In the genomic region with DNA sequence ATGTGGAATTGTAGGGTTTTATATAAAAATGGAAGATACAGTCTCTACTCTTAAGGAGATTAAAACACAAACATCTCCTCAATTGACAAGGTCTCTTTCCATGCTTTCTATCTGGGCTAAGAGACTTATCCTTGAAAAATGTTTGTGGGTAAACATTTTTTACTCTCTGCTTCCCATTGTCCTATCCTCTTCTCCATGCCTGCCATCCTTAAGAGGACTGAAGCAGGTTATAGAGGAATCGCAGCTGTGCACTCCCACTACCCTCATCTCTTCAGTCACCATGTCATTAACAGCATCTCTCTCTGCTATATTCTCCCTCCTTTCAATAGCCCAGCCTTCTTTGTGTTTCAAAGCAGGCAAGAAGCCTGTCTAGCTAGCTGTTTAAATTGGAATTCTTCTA, we compare ENCODE assay signal across 24 cellular contexts. TPM values are rescaled to one million over a fixed set of nuclear protein-coding genes. Genes with fewer than 3 reads are reported as not detected.
DNase-seq lines count a peak whose midpoint lies in the region; ATAC-seq, FAIRE-seq and TF ChIP-seq lines count a peak whose summit lies in the region.
"Had no signal": no experiment of that assay in that cellular context is flagged by ENCODE, and none has a peak within 500 bp of the region (broad histone marks: within the 10 kb centered on the region; RNA-seq: fewer than 3 reads in every experiment).

No MANE protein-coding gene starts in this region.

- H3K36me3 Mint-ChIP-seq in MCF 10A (ENCODE audit: insufficient read depth, unreplicated experiment) (no peaks in the 10 kb centered on the region), chondrocyte (ENCODE audit: low read depth) (peaks cover 81% of the 10 kb centered on the region), neural crest cell (ENCODE audit: low read depth) (peaks cover 10% of the 10 kb centered on the region)
- H3K36me3 Mint-ChIP-seq: activated naive CD8-positive, alpha-beta T cell treated with anti-CD3 and anti-CD28 coated beads, Interleukin-2, amount 10 ng/mL, durations not matched to agents 7 days and 5 days; CD4-positive, CD25-positive, alpha-beta regulatory T cell had no signal

- H3K4me1 ChIP-seq in breast epithelium: no peaks in the 10 kb centered on the region

- POLR2A ChIA-PET in MCF 10A (lab: Yijun Ruan, JAX): no interaction called here

- H3K36me3 ChIP-seq in breast epithelium: no peaks in the 10 kb centered on the region
- H3K36me3 ChIP-seq: cardiac muscle cell had no signal

- H3K27ac Mint-ChIP-seq in MCF 10A (ENCODE audit: low read depth, unreplicated experiment) (no peak overlapping the region), chondrocyte (ENCODE audit: unreplicated experiment) (peak overlapping the region; percentile 91), neural crest cell (ENCODE audit: unreplicated experiment) (peak overlapping the region; percentile 1)
- H3K27ac Mint-ChIP-seq: activated CD8-positive, alpha-beta T cell treated with anti-CD3 and anti-CD28 coated beads for 36 hours; activated naive CD8-positive, alpha-beta T cell treated with anti-CD3 and anti-CD28 coated beads, Interleukin-2, amount 10 ng/mL, durations not matched to agents 7 days and 5 days; activated T-cell treated with anti-CD3 and anti-CD28 coated beads, Interleukin-2, amount 50 U/mL, for 72 hours; memory B cell; nephron progenitor cell; T-helper 2 cell treated with Interferon-gamma antibody and Interleukin-4, amounts not matched to agents 5 μg/mL and 100 μg/mL, for 36 hours; WTC11 had no signal

- no peaks in the 10 kb centered on the region for H3K9me3 ChIP-seq in breast epithelium
- H3K9me3 ChIP-seq: MG63, testis had no signal

- FAIRE-seq in GM19239 (lab: Jason Lieb, UNC): no peak
- FAIRE-seq: GM18507, HepG2, keratinocyte had no signal

- H3K27me3 Mint-ChIP-seq in MCF 10A (ENCODE audit: insufficient read depth, unreplicated experiment): no peaks in the 10 kb centered on the region
- H3K27me3 Mint-ChIP-seq in chondrocyte (ENCODE audit: low read depth): no peaks in the 10 kb centered on the region
- H3K27me3 Mint-ChIP-seq in neural crest cell (ENCODE audit: low read depth): no peaks in the 10 kb centered on the region

- intact Hi-C loops in breast epithelium (cut with DNase I; ENCODE audit: low total_unique reads) (no loop called here), MCF 10A (cut with micrococcal nuclease) (no loop called here)

- CTCF ChIA-PET in MCF 10A (lab: Yijun Ruan, JAX): interaction anchor here (0.6 to 0.8 kb wide), 3 partner anchors 117 to 1269 kb away, joined by 3 read pairs; no protein-coding TSS in a partner anchor

- no peak for ATAC-seq in HG02678 (IDR thresholded peaks at IDR 0.05; ENCODE audit: unreplicated experiment)
- ATAC-seq: activated CD8-positive, alpha-beta T cell treated with anti-CD3 and anti-CD28 coated beads for 36 hours; activated T-cell treated with anti-CD3 and anti-CD28 coated beads, Interleukin-2, amount 50 U/mL, for 72 hours; HepG2; WTC11 had no signal

- no peaks in the 10 kb centered on the region for H3K9me3 Mint-ChIP-seq in MCF 10A (ENCODE audit: unreplicated experiment)
- no peaks in the 10 kb centered on the region for H3K9me3 Mint-ChIP-seq in chondrocyte (ENCODE audit: low read depth)
- no peaks in the 10 kb centered on the region for H3K9me3 Mint-ChIP-seq in neural crest cell
- H3K9me3 Mint-ChIP-seq: activated CD8-positive, alpha-beta T cell treated with anti-CD3 and anti-CD28 coated beads for 36 hours; activated naive CD8-positive, alpha-beta T cell treated with anti-CD3 and anti-CD28 coated beads, Interleukin-2, amount 10 ng/mL, durations not matched to agents 7 days and 5 days; activated T-cell treated with anti-CD3 and anti-CD28 coated beads, Interleukin-2, amount 50 U/mL, for 72 hours; CD4-positive, CD25-positive, alpha-beta regulatory T cell; memory B cell; nephron progenitor cell; T-helper 2 cell treated with Interferon-gamma antibody and Interleukin-4, amounts not matched to agents 5 μg/mL and 100 μg/mL, for 36 hours; WTC11 had no signal

- TF ChIP-seq CTCF in breast epithelium (IDR thresholded peaks at IDR 0.05) (no peak), MCF 10A (IDR thresholded peaks at IDR 0.05; ENCODE audit: unreplicated experiment) (no peak), chondrocyte (IDR thresholded peaks at IDR 0.05) (no peak), neural crest cell (conservative IDR thresholded peaks at IDR 0.05) (no peak)

- no peaks in the 10 kb centered on the region for H3K27me3 ChIP-seq in breast epithelium
- H3K27me3 ChIP-seq: cardiac muscle cell, MG63, testis had no signal

- DNase-seq in breast epithelium (ENCODE audit: low spot score in 2 of 2): no peak
- no peak for DNase-seq in MCF 10A (ENCODE audit: unreplicated experiment)
- DNase-seq in chondrocyte (ENCODE audit: low spot score): no peak
- no peak for DNase-seq in neural crest cell (ENCODE audit: low read depth, low spot score)
- DNase-seq in HuH-7.5 (ENCODE audit: low spot score): no peak
- DNase-seq in NCI-H1436 treated with DMSO at 0.1 percent for 48 hours (lab: John Stamatoyannopoulos, UW): no peak
- no peak for DNase-seq in GM19239 (ENCODE audit: insufficient read length, low spot score)
- DNase-seq: activated CD8-positive, alpha-beta T cell treated with anti-CD3 and anti-CD28 coated beads for 36 hours; activated naive CD8-positive, alpha-beta T cell treated with anti-CD3 and anti-CD28 coated beads, Interleukin-2, amount 10 ng/mL, durations not matched to agents 7 days and 5 days; activated T-cell treated with anti-CD3 and anti-CD28 coated beads, Interleukin-2, amount 50 U/mL, for 72 hours; CD4-positive, CD25-positive, alpha-beta regulatory T cell; MG63; NCI-H1930; nephron progenitor cell; PC-9; testis had no signal

- no TSS peak for BruUV-seq in MCF 10A (replicated peaks; lab: Mats Ljungman, UMichigan)

- H3K4me1 Mint-ChIP-seq in MCF 10A (ENCODE audit: insufficient read depth, unreplicated experiment) (peaks cover 5% of the 10 kb centered on the region), chondrocyte (ENCODE audit: low read depth) (peaks cover 98% of the 10 kb centered on the region), neural crest cell (no peaks in the 10 kb centered on the region)
- H3K4me1 Mint-ChIP-seq: activated naive CD8-positive, alpha-beta T cell treated with anti-CD3 and anti-CD28 coated beads, Interleukin-2, amount 10 ng/mL, durations not matched to agents 7 days and 5 days; CD4-positive, CD25-positive, alpha-beta regulatory T cell; memory B cell; nephron progenitor cell had no signal

- no peak for TF ChIP-seq POLR2A in breast epithelium (IDR thresholded peaks at IDR 0.05)

- H3K4me3 Mint-ChIP-seq in MCF 10A (ENCODE audit: unreplicated experiment): no peak overlapping the region
- H3K4me3 Mint-ChIP-seq in chondrocyte (ENCODE audit: unreplicated experiment): peak overlapping the region; percentile 44
- H3K4me3 Mint-ChIP-seq in neural crest cell: no peak overlapping the region
- H3K4me3 Mint-ChIP-seq: activated CD8-positive, alpha-beta T cell treated with anti-CD3 and anti-CD28 coated beads for 36 hours; activated naive CD8-positive, alpha-beta T cell treated with anti-CD3 and anti-CD28 coated beads, Interleukin-2, amount 10 ng/mL, durations not matched to agents 7 days and 5 days; activated T-cell treated with anti-CD3 and anti-CD28 coated beads, Interleukin-2, amount 50 U/mL, for 72 hours; CD4-positive, CD25-positive, alpha-beta regulatory T cell; memory B cell; nephron progenitor cell; T-helper 2 cell treated with Interferon-gamma antibody and Interleukin-4, amounts not matched to agents 5 μg/mL and 100 μg/mL, for 36 hours; WTC11 had no signal

- H3K27ac ChIP-seq in breast epithelium: peak overlapping the region; percentile 27 to 72
- H3K27ac ChIP-seq: cardiac muscle cell, PC-9, testis had no signal

- no peak overlapping the region for H3K4me3 ChIP-seq in breast epithelium
- H3K4me3 ChIP-seq: cardiac muscle cell, MG63, PC-9, testis had no signal

RNA-seq across cellular contexts. Expression of a gene that starts 22.6 kb away (rescaled TPM):
- total RNA-seq in breast epithelium (100 to 1,000 TPM in 2 of 3 donors, 10 to 100 TPM in 1; 94.5 to 300 (median 113) TPM), MCF 10A (2022) (not detected in 2 replicates), chondrocyte (11,901 to 12,433 TPM (median 12,302 TPM) in 3 replicates), neural crest cell (98.8 and 110 TPM in 2 replicates)
- total RNA-seq: CD4-positive, CD25-positive, alpha-beta regulatory T cell; HepG2; PC-9 had no signal

Comparison
In these comparisons a context has a peak if more than half of its experiments do, and no peak if none do; other contexts are left out.
1. RNA of a gene that starts 22.6 kb away (total RNA-seq): 11,901 to 12,433 TPM in chondrocyte, 94.5 to 300 TPM in breast epithelium and 98.8 to 110 TPM in neural crest cell; not detected in MCF 10A; every median in the first group is over 10 times any median in the second.